ENCODE assay signal across 15 cellular contexts in the genomic region with DNA sequence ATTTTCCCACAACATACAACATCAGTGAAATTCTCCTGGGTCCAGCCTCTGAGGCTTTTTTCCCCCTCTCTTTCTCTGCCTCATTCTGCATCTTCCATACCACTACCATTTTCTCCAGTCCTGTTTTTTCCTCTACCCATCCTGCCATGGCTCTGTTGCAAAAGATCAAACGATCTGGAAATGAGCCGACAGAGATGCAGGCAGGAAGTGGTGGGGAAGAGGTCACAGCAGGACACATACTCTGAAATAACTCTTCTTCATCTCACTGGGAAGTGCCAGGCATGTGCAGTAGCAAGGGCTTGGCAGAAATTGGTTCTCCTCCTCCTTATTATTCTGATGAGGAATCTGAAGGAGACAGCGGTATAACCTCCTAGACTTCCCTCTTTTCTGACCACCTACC.
A peak's percentile ranks its signal among the peaks of the same experiment; 100 is the strongest.
DNase-seq lines count a peak whose midpoint lies in the region; ATAC-seq and TF ChIP-seq lines count a peak whose summit lies in the region.
"Had no signal": no experiment of that assay in that cellular context is flagged by ENCODE, and none has a peak within 500 bp of the region (broad histone marks: within the 10 kb centered on the region; RNA-seq: fewer than 3 reads in every experiment).

No MANE protein-coding gene starts in this region.

- H3K4me3 ChIP-seq in SK-N-SH (ENCODE audit: low read depth in 2 of 2, low read length in 1 of 2) = no peak overlapping the region
- H3K4me3 ChIP-seq in astrocyte of the cerebellum (ENCODE audit: low read depth, low read length) = no peak overlapping the region
- no peak overlapping the region for H3K4me3 ChIP-seq in neuronal stem cell (ENCODE audit: low read length in 2 of 2)
- H3K4me3 ChIP-seq: ascending aorta, gastroesophageal sphincter, ovary, thoracic aorta had no signal

- H3K18ac ChIP-seq in neuronal stem cell (ENCODE audit: low read length) = no peak overlapping the region

- in situ Hi-C loops in astrocyte of the cerebellum (cut with HindIII; ENCODE audit: low sequenced_read_pairs) = no loop called here

- H3K36me3 ChIP-seq in SK-N-SH (replicated peaks in 1 of 2; ENCODE audit: control insufficient read depth in 1 of 2, insufficient read depth in 2 of 2, low read length in 1 of 2) (no peaks in the 10 kb centered on the region), neuronal stem cell (replicated peaks in 1 of 2; ENCODE audit: control insufficient read depth in 2 of 2, insufficient read depth in 2 of 2, low read length in 2 of 2) (peaks cover 0 to 7% of the 10 kb centered on the region in 2 donors)
- H3K36me3 ChIP-seq: ascending aorta, gastroesophageal sphincter, ovary, thoracic aorta had no signal

- 49% methylated on average over 3 of the region's 3 CpGs for WGBS in SK-N-SH (ENCODE audit: low lambda C conversion rate)
- no CpG with 5 or more reads among the region's 3 CpGs for WGBS in neuronal stem cell (ENCODE audit: extremely low coverage in 2 of 2, insufficient read length in 2 of 2, insufficient replicate concordance in 1 of 2), 2 donors

- H3K4ac ChIP-seq in neuronal stem cell (ENCODE audit: low read length) = no peak overlapping the region

- no peak overlapping the region for H3K14ac ChIP-seq in neuronal stem cell (ENCODE audit: low read length)

- H3K4me1 ChIP-seq in SK-N-SH (ENCODE audit: control insufficient read depth in 1 of 2, insufficient read depth in 2 of 2, low read depth in 1 of 2, low read length in 1 of 2) = peaks cover 0 to 14% of the 10 kb centered on the region in 2 experiments; a peak in 2 of 4 replicates
- H3K4me1 ChIP-seq in neuronal stem cell (ENCODE audit: control insufficient read depth in 2 of 2, insufficient read depth in 1 of 2, low read depth in 1 of 2, low read length in 2 of 2) = peaks cover 6 to 14% of the 10 kb centered on the region in 2 donors
- H3K4me1 ChIP-seq: ascending aorta, gastroesophageal sphincter had no signal

- no peak for TF ChIP-seq RAD21 in SK-N-SH (IDR thresholded peaks at IDR 0.05; ENCODE audit: low read length)

- no peak overlapping the region for H4K91ac ChIP-seq in neuronal stem cell (ENCODE audit: low read depth, low read length, poor library complexity)

- CTCF ChIA-PET in SK-N-SH (lab: Yijun Ruan, JAX) = interaction anchor here (32.6 kb wide), 1 partner anchor 140 kb away, joined by 464 read pairs; no protein-coding TSS in a partner anchor

- H4K8ac ChIP-seq in neuronal stem cell (ENCODE audit: low read depth, low read length) = no peak overlapping the region

- no peak overlapping the region for H2BK5ac ChIP-seq in neuronal stem cell (ENCODE audit: low read length)

- TF ChIP-seq EP300 in SK-N-SH (IDR thresholded peaks at IDR 0.05; ENCODE audit: borderline replicate concordance in 1 of 2, low read depth in 1 of 2, low read length in 1 of 2) = no peak

- no peaks in the 10 kb centered on the region for H3K79me2 ChIP-seq in SK-N-SH (ENCODE audit: insufficient read depth)

- no peak for ATAC-seq in SK-N-SH treated with all-trans-retinoic acid at 6 μM for 48 hours
- no peak for ATAC-seq in HG02763 (IDR thresholded peaks at IDR 0.05; ENCODE audit: unreplicated experiment)
- ATAC-seq: gastroesophageal sphincter had no signal

- no peak overlapping the region for H2BK120ac ChIP-seq in neuronal stem cell (ENCODE audit: low read depth, low read length)

- DNase-seq in SK-N-SH = peak; percentile 39
- peak; percentile 60 for DNase-seq in MV-4-11 (lab: John Stamatoyannopoulos, UW)
- peak; percentile 12 for DNase-seq in astrocyte of the cerebellum (ENCODE audit: low read depth)
- DNase-seq in renal cortical epithelial cell (ENCODE audit: low read depth) = peak; percentile 36
- DNase-seq in NCI-H2107 (lab: John Stamatoyannopoulos, UW) = no peak
- no peak for DNase-seq in neuronal stem cell (ENCODE audit: low spot score)
- DNase-seq: activated T-cell treated with anti-CD3 and anti-CD28 coated beads, Interleukin-2, amount 50 U/mL, for 48 hours; effector CD8-positive, alpha-beta T cell; ovary; stimulated activated CD4-positive, alpha-beta T cell treated with anti-CD3 and anti-CD28 coated beads, Interleukin-15, amount 100 ng/mL, for 24 hours had no signal

- no peaks in the 10 kb centered on the region for H3K27me3 ChIP-seq in SK-N-SH (ENCODE audit: insufficient read depth)
- no peaks in the 10 kb centered on the region for H3K27me3 ChIP-seq in neuronal stem cell (ENCODE audit: control insufficient read depth in 3 of 3, insufficient read depth in 3 of 3, low read depth in 1 of 3, low read length in 3 of 3)
- H3K27me3 ChIP-seq: ascending aorta, gastroesophageal sphincter, ovary had no signal

- H3K23ac ChIP-seq in neuronal stem cell (ENCODE audit: low read depth, low read length, poor library complexity) = no peak overlapping the region

- H2AK5ac ChIP-seq in neuronal stem cell (ENCODE audit: low read depth, low read length) = no peak overlapping the region

- no peaks in the 10 kb centered on the region for H3K9me2 ChIP-seq in SK-N-SH

- H4K20me1 ChIP-seq in SK-N-SH (ENCODE audit: insufficient read depth) = no peaks in the 10 kb centered on the region

- H3K27ac ChIP-seq in SK-N-SH (ENCODE audit: low read depth in 2 of 2, low read length in 1 of 2) (peak overlapping the region in 1 of 2 experiments; percentile 14; a peak in 1 of 4 replicates), neuronal stem cell (replicated peaks; ENCODE audit: low read length) (no peak overlapping the region)
- H3K27ac ChIP-seq: ascending aorta, gastroesophageal sphincter, ovary, thoracic aorta had no signal

- no peak overlapping the region for H3K9ac ChIP-seq in SK-N-SH
- no peak overlapping the region for H3K9ac ChIP-seq in neuronal stem cell (ENCODE audit: low read depth, low read length, poor library complexity)

- no peaks in the 10 kb centered on the region for H3K79me1 ChIP-seq in neuronal stem cell (ENCODE audit: low read depth, low read length)

- H3K4me2 ChIP-seq in SK-N-SH (no peak overlapping the region; the same call in 1 of the 2 replicates), neuronal stem cell (ENCODE audit: insufficient read depth, low read length, poor library complexity, severe bottlenecking) (no peak overlapping the region)

- no peak for TF ChIP-seq CTCF in SK-N-SH (IDR thresholded peaks at IDR 0.05)
- TF ChIP-seq CTCF in astrocyte of the cerebellum (IDR thresholded peaks at IDR 0.05; ENCODE audit: low read depth, low read length, missing control alignments) = no peak

- no peak overlapping the region for H2AFZ ChIP-seq in SK-N-SH (ENCODE audit: low read depth)
- no peak overlapping the region for H2AFZ ChIP-seq in neuronal stem cell (ENCODE audit: low read length)

- H3K9me3 ChIP-seq in SK-N-SH = no peaks in the 10 kb centered on the region
- H3K9me3 ChIP-seq in neuronal stem cell (replicated peaks in 1 of 2; ENCODE audit: control insufficient read depth in 2 of 2, insufficient read depth in 1 of 2, low read depth in 1 of 2, low read length in 2 of 2) = peaks cover 0 to 3% of the 10 kb centered on the region in 2 donors
- H3K9me3 ChIP-seq: ascending aorta, gastroesophageal sphincter, ovary, thoracic aorta had no signal

- POLR2A ChIA-PET in SK-N-SH (lab: Yijun Ruan, JAX) = no interaction called here

- no peak overlapping the region for H2BK12ac ChIP-seq in neuronal stem cell (ENCODE audit: low read length)

- no peaks in the 10 kb centered on the region for H3F3A ChIP-seq in SK-N-SH (replicated peaks; ENCODE audit: insufficient read depth)

- no peak overlapping the region for H2BK15ac ChIP-seq in neuronal stem cell (ENCODE audit: low read length)

TF ChIP-seq in SK-N-SH, 30 proteins besides CTCF, POLR2A, EP300 and RAD21 (continues in another document):
- TF ChIP-seq, protein P1, sequence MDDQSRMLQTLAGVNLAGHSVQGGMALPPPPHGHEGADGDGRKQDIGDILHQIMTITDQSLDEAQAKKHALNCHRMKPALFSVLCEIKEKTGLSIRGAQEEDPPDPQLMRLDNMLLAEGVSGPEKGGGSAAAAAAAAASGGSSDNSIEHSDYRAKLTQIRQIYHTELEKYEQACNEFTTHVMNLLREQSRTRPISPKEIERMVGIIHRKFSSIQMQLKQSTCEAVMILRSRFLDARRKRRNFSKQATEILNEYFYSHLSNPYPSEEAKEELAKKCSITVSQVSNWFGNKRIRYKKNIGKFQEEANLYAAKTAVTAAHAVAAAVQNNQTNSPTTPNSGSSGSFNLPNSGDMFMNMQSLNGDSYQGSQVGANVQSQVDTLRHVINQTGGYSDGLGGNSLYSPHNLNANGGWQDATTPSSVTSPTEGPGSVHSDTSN (IDR thresholded peaks at IDR 0.05) = no peak
- no peak for TF ChIP-seq FOXJ3 (CRISPR knock-in tag; IDR thresholded peaks at IDR 0.05)
- no peak for TF ChIP-seq RFX5 (IDR thresholded peaks at IDR 0.05; ENCODE audit: low read length)
- TF ChIP-seq GABPA (IDR thresholded peaks at IDR 0.05; ENCODE audit: low read depth) = no peak
- 0 out of 2 replicates have a peak, but pooled peaks have one; percentile 13 for TF ChIP-seq NFIC (IDR thresholded peaks at IDR 0.05; ENCODE audit: borderline replicate concordance)
- no peak for TF ChIP-seq GATA2 (CRISPR knock-in tag; IDR thresholded peaks at IDR 0.05)

TF ChIP-seq in SK-N-SH treated with all-trans-retinoic acid at 6 μM for 48 hours, 23 proteins besides CTCF, POLR2A, EP300 and RAD21 (continues in another document):
- TF ChIP-seq GLIS3 (CRISPR knock-in tag; IDR thresholded peaks at IDR 0.05) (no peak), OSR1 (CRISPR knock-in tag; IDR thresholded peaks at IDR 0.05) (no peak), ZC3H10 (CRISPR knock-in tag; IDR thresholded peaks at IDR 0.05) (no peak), RARB (CRISPR knock-in tag; IDR thresholded peaks at IDR 0.05) (no peak), BACH2 (CRISPR knock-in tag; IDR thresholded peaks at IDR 0.05; ENCODE audit: borderline replicate concordance) (no peak), ZFP3 (CRISPR knock-in tag; IDR thresholded peaks at IDR 0.05) (no peak), SNAI2 (CRISPR knock-in tag; IDR thresholded peaks at IDR 0.05) (no peak), ZNF8 (CRISPR knock-in tag; IDR thresholded peaks at IDR 0.05) (no peak)
- TF ChIP-seq, protein P2, sequence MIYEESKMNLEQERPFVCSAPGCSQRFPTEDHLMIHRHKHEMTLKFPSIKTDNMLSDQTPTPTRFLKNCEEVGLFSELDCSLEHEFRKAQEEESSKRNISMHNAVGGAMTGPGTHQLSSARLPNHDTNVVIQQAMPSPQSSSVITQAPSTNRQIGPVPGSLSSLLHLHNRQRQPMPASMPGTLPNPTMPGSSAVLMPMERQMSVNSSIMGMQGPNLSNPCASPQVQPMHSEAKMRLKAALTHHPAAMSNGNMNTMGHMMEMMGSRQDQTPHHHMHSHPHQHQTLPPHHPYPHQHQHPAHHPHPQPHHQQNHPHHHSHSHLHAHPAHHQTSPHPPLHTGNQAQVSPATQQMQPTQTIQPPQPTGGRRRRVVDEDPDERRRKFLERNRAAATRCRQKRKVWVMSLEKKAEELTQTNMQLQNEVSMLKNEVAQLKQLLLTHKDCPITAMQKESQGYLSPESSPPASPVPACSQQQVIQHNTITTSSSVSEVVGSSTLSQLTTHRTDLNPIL (CRISPR knock-in tag; IDR thresholded peaks at IDR 0.05; ENCODE audit: low read depth) = no peak

Comparison
In these comparisons a context has a peak if more than half of its experiments do, and no peak if none do; other contexts are left out.
1. DNase-seq: peak in SK-N-SH (single experiment), MV-4-11 (single experiment), astrocyte of the cerebellum (single experiment) and renal cortical epithelial cell (single experiment); none in NCI-H2107 (single experiment) and neuronal stem cell (single experiment).